Comparison of ENCODE assay signal across 30 cellular contexts in genomic region chrY:21073083-21073482, GRCh38.
A peak's percentile ranks its signal among the peaks of the same experiment; 100 is the strongest.
DNase-seq lines count a peak whose midpoint lies in the region; ATAC-seq and TF ChIP-seq lines count a peak whose summit lies in the region.
"Had no signal": no experiment of that assay in that cellular context is flagged by ENCODE, and none has a peak within 500 bp of the region (broad histone marks: within the 10 kb centered on the region; RNA-seq: fewer than 3 reads in every experiment).

No MANE protein-coding gene starts in this region.

- peaks cover 17% of the 10 kb centered on the region for H3K4me1 Mint-ChIP-seq in activated naive CD4-positive, alpha-beta T cell treated with anti-CD3 and anti-CD28 coated beads, Interleukin-2, amount 10 ng/mL, durations not matched to agents 7 days and 5 days
- H3K4me1 Mint-ChIP-seq in dendritic cell treated with granulocyte-macrophage colony-stimulating factor and Interleukin-4, amounts not matched to agents 40 ng/mL and 50 ng/mL, for 4 days (ENCODE audit: low read depth): peaks cover 24% of the 10 kb centered on the region
- no peaks in the 10 kb centered on the region for H3K4me1 Mint-ChIP-seq in GM23338
- H3K4me1 Mint-ChIP-seq: CD8-positive, alpha-beta memory T cell had no signal

- no peak overlapping the region for H3K27ac Mint-ChIP-seq in activated naive CD4-positive, alpha-beta T cell treated with anti-CD3 and anti-CD28 coated beads, Interleukin-2, amount 10 ng/mL, durations not matched to agents 7 days and 5 days
- peak overlapping the region; percentile 74 for H3K27ac Mint-ChIP-seq in dendritic cell treated with granulocyte-macrophage colony-stimulating factor and Interleukin-4, amounts not matched to agents 40 ng/mL and 50 ng/mL, for 4 days
- no peak overlapping the region for H3K27ac Mint-ChIP-seq in GM23338
- H3K27ac Mint-ChIP-seq: CD8-positive, alpha-beta memory T cell had no signal

- intact Hi-C loops in dendritic cell treated with granulocyte-macrophage colony-stimulating factor and Interleukin-4, amounts not matched to agents 40 ng/mL and 50 ng/mL, for 4 days (cut with micrococcal nuclease): no loop called here

- H3K27ac ChIP-seq in GM23338 (ENCODE audit: low read depth): no peak overlapping the region
- H3K27ac ChIP-seq: A549, KMS-11, RWPE1 had no signal

- DNase-seq in activated naive CD4-positive, alpha-beta T cell treated with anti-CD3 and anti-CD28 coated beads, Interleukin-2, amount 50 U/mL, for 16 hours: peak; percentile 11
- DNase-seq in activated naive CD4-positive, alpha-beta T cell treated with anti-CD3 and anti-CD28 coated beads, Interleukin-2, amount 10 ng/mL, durations not matched to agents 7 days and 5 days: no peak
- DNase-seq in MV-4-11 (lab: John Stamatoyannopoulos, UW) (peak; percentile 18), NCI-H1930 (lab: John Stamatoyannopoulos, UW) (no peak), omental fat pad (ENCODE audit: low spot score) (no peak), GM23338 (ENCODE audit: low spot score) (no peak)
- DNase-seq: AML-193; C1 segment of cervical spinal cord; CD8-positive, alpha-beta memory T cell; DMS 273 treated with DMSO at 0.1 percent for 48 hours; DMS79; EL; GDM1; GOT3; HCEC 1CT; IMR-90; NCI-H1105 treated with DMSO at 0.1 percent for 48 hours; NCI-H146; NCI-H2029; NCI-H446; NCI-H524 treated with DMSO at 0.1 percent for 48 hours; NCI-H82; NK-92 treated with Interleukin-12 subunit alpha and Interleukin-12 subunit beta, amount 100 ng/mL, for 24 hours; SHP77 had no signal

- no peaks in the 10 kb centered on the region for H3K79me2 ChIP-seq in GM23338 (replicated peaks; ENCODE audit: insufficient read depth)

- no peak for ATAC-seq in omental fat pad (ENCODE audit: low FRiP score)
- ATAC-seq in GM23338: no peak
- ATAC-seq: A549, GM12878, Panc1 had no signal

- peaks cover 1% of the 10 kb centered on the region for H3K9me3 Mint-ChIP-seq in activated naive CD4-positive, alpha-beta T cell treated with anti-CD3 and anti-CD28 coated beads, Interleukin-2, amount 10 ng/mL, durations not matched to agents 7 days and 5 days
- H3K9me3 Mint-ChIP-seq in dendritic cell treated with granulocyte-macrophage colony-stimulating factor and Interleukin-4, amounts not matched to agents 40 ng/mL and 50 ng/mL, for 4 days: no peaks in the 10 kb centered on the region
- H3K9me3 Mint-ChIP-seq in GM23338: peaks cover 69% of the 10 kb centered on the region
- H3K9me3 Mint-ChIP-seq: CD8-positive, alpha-beta memory T cell had no signal

- no peaks in the 10 kb centered on the region for H3K4me1 ChIP-seq in GM23338 (ENCODE audit: insufficient read depth)
- H3K4me1 ChIP-seq: A549 had no signal

- TF ChIP-seq CTCF in omental fat pad (IDR thresholded peaks at IDR 0.05): no peak
- no peak for TF ChIP-seq CTCF in GM23338 (conservative IDR thresholded peaks at IDR 0.05; ENCODE audit: low read depth in 2 of 2)

- CTCF ChIA-PET in activated naive CD4-positive, alpha-beta T cell treated with anti-CD3 and anti-CD28 coated beads, Interleukin-2, amount 10 ng/mL, durations not matched to agents 7 days and 5 days (lab: Charles Lee): no interaction called here

- no peak overlapping the region for H2AFZ ChIP-seq in GM23338

- no peaks in the 10 kb centered on the region for H3K27me3 Mint-ChIP-seq in activated naive CD4-positive, alpha-beta T cell treated with anti-CD3 and anti-CD28 coated beads, Interleukin-2, amount 10 ng/mL, durations not matched to agents 7 days and 5 days
- no peaks in the 10 kb centered on the region for H3K27me3 Mint-ChIP-seq in dendritic cell treated with granulocyte-macrophage colony-stimulating factor and Interleukin-4, amounts not matched to agents 40 ng/mL and 50 ng/mL, for 4 days
- no peaks in the 10 kb centered on the region for H3K27me3 Mint-ChIP-seq in GM23338 (ENCODE audit: insufficient read depth, low read depth, poor library complexity)
- H3K27me3 Mint-ChIP-seq: CD8-positive, alpha-beta memory T cell had no signal

- no peaks in the 10 kb centered on the region for H3K36me3 ChIP-seq in GM23338 (ENCODE audit: insufficient read depth)

- no peak overlapping the region for H3K4me2 ChIP-seq in GM23338
- H3K4me2 ChIP-seq: A549, KMS-11 had no signal

- H3K36me3 Mint-ChIP-seq in activated naive CD4-positive, alpha-beta T cell treated with anti-CD3 and anti-CD28 coated beads, Interleukin-2, amount 10 ng/mL, durations not matched to agents 7 days and 5 days: peaks cover 3% of the 10 kb centered on the region
- H3K36me3 Mint-ChIP-seq in dendritic cell treated with granulocyte-macrophage colony-stimulating factor and Interleukin-4, amounts not matched to agents 40 ng/mL and 50 ng/mL, for 4 days (ENCODE audit: low read depth): no peaks in the 10 kb centered on the region
- H3K36me3 Mint-ChIP-seq in GM23338 (ENCODE audit: low read depth): peaks cover 2% of the 10 kb centered on the region; the same call in 1 of the 3 replicates
- H3K36me3 Mint-ChIP-seq: CD8-positive, alpha-beta memory T cell had no signal

- H3K4me3 Mint-ChIP-seq in activated naive CD4-positive, alpha-beta T cell treated with anti-CD3 and anti-CD28 coated beads, Interleukin-2, amount 10 ng/mL, durations not matched to agents 7 days and 5 days: no peak overlapping the region
- H3K4me3 Mint-ChIP-seq in dendritic cell treated with granulocyte-macrophage colony-stimulating factor and Interleukin-4, amounts not matched to agents 40 ng/mL and 50 ng/mL, for 4 days: no peak overlapping the region
- no peak overlapping the region for H3K4me3 Mint-ChIP-seq in GM23338
- H3K4me3 Mint-ChIP-seq: CD8-positive, alpha-beta memory T cell had no signal

- no peak overlapping the region for H3K4me3 ChIP-seq in GM23338
- H3K4me3 ChIP-seq: A549, GM12878 had no signal

- H3F3A ChIP-seq in GM23338 (replicated peaks; ENCODE audit: low read depth): no peaks in the 10 kb centered on the region

- H3K9me2 ChIP-seq in GM23338 (ENCODE audit: insufficient read depth): no peaks in the 10 kb centered on the region

- no peaks in the 10 kb centered on the region for H4K20me1 ChIP-seq in GM23338 (replicated peaks; ENCODE audit: insufficient read depth)

- no peaks in the 10 kb centered on the region for H3K27me3 ChIP-seq in GM23338 (ENCODE audit: insufficient read depth)

TF ChIP-seq in GM23338, 12 proteins besides CTCF, POLR2A, EP300 and RAD21 (continues in another document):
- no peak for TF ChIP-seq EZH2phosphoT487 (IDR thresholded peaks at IDR 0.05; ENCODE audit: unreplicated experiment)
- TF ChIP-seq ZNF462 (CRISPR knock-in tag; IDR thresholded peaks at IDR 0.05): no peak

Comparison
In these comparisons a context has a peak if more than half of its experiments do, and no peak if none do; other contexts are left out.
1. DNase-seq: peak in activated naive CD4-positive, alpha-beta T cell treated with anti-CD3 and anti-CD28 coated beads, Interleukin-2, amount 50 U/mL, for 16 hours (single experiment) and MV-4-11 (single experiment); none in activated naive CD4-positive, alpha-beta T cell treated with anti-CD3 and anti-CD28 coated beads, Interleukin-2, amount 10 ng/mL, durations not matched to agents 7 days and 5 days (single experiment), NCI-H1930 (0 of 2), omental fat pad (single experiment) and GM23338 (single experiment).